In the genomic region with DNA sequence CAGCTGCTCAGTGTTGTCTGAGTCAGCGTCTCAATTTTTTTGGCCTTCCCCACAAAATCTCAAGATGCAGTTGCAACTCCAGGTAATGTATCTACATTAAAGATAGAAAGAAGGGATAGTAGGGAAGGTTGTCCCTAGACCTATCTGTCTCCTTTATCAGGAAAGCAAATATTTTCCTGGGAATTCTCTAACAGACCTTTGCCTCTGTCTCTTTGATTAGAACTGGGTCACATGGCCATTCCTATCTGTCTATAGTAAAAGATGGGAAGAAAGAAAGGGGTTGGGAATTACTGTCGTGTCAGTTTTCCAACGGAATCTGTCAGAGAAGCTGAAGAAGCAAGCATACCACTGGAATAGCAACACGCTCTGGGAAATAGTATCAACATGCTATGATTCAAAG, we compare ENCODE assay signal across 18 cellular contexts.
"Had no signal": no experiment of that assay in that cellular context is flagged by ENCODE, and none has a peak within 500 bp of the region (broad histone marks: within the 10 kb centered on the region; RNA-seq: fewer than 3 reads in every experiment).

No MANE protein-coding gene starts in this region.

- H3K4me3 Mint-ChIP-seq: dendritic cell treated with granulocyte-macrophage colony-stimulating factor and Interleukin-4, amounts not matched to agents 40 ng/mL and 50 ng/mL, for 4 days; effector memory CD8-positive, alpha-beta T cell; mesothelial cell of epicardium; naive B cell; naive thymus-derived CD8-positive, alpha-beta T cell had no signal

- H3K4me1 Mint-ChIP-seq: naive B cell; naive thymus-derived CD8-positive, alpha-beta T cell had no signal

- H3K27me3 Mint-ChIP-seq: dendritic cell treated with granulocyte-macrophage colony-stimulating factor and Interleukin-4, amounts not matched to agents 40 ng/mL and 50 ng/mL, for 4 days had no signal

- H3K27ac Mint-ChIP-seq: dendritic cell treated with granulocyte-macrophage colony-stimulating factor and Interleukin-4, amounts not matched to agents 40 ng/mL and 50 ng/mL, for 4 days; effector memory CD8-positive, alpha-beta T cell; mesothelial cell of epicardium; naive B cell; naive thymus-derived CD8-positive, alpha-beta T cell had no signal

- H3K9me3 ChIP-seq: colonic mucosa, esophagus muscularis mucosa, gastroesophageal sphincter, heart left ventricle, left ventricle myocardium inferior, lower lobe of right lung, mucosa of descending colon had no signal

- DNase-seq: colonic mucosa; cortex of kidney; effector CD8-positive, alpha-beta T cell; effector memory CD8-positive, alpha-beta T cell; foreskin keratinocyte; heart left ventricle; hippocampal formation; left cardiac atrium; left ventricle myocardium inferior; lower lobe of right lung; mesenchymal stem cell; mucosa of descending colon; naive B cell; naive thymus-derived CD8-positive, alpha-beta T cell had no signal

- H3K4me3 ChIP-seq: colonic mucosa, esophagus muscularis mucosa, gastroesophageal sphincter, heart left ventricle, left ventricle myocardium inferior, lower lobe of right lung, mucosa of descending colon had no signal

- H3K36me3 Mint-ChIP-seq: mesothelial cell of epicardium; naive B cell; naive thymus-derived CD8-positive, alpha-beta T cell had no signal

- H3K4me1 ChIP-seq: colonic mucosa, esophagus muscularis mucosa, foreskin keratinocyte, gastroesophageal sphincter, heart left ventricle, left ventricle myocardium inferior, lower lobe of right lung had no signal

- H3K27me3 ChIP-seq: colonic mucosa, esophagus muscularis mucosa, foreskin keratinocyte, gastroesophageal sphincter, heart left ventricle had no signal

- H3K9me3 Mint-ChIP-seq: dendritic cell treated with granulocyte-macrophage colony-stimulating factor and Interleukin-4, amounts not matched to agents 40 ng/mL and 50 ng/mL, for 4 days; effector memory CD8-positive, alpha-beta T cell; mesothelial cell of epicardium; naive B cell; naive thymus-derived CD8-positive, alpha-beta T cell had no signal

- ATAC-seq: effector memory CD8-positive, alpha-beta T cell; foreskin keratinocyte; gastroesophageal sphincter; heart left ventricle; left cardiac atrium; lower lobe of right lung; mucosa of descending colon; naive thymus-derived CD8-positive, alpha-beta T cell had no signal

- H3K27ac ChIP-seq: colonic mucosa, esophagus muscularis mucosa, foreskin keratinocyte, gastroesophageal sphincter, heart left ventricle, left ventricle myocardium inferior, lower lobe of right lung had no signal

- H3K36me3 ChIP-seq: colonic mucosa, esophagus muscularis mucosa, gastroesophageal sphincter, heart left ventricle, left ventricle myocardium inferior, lower lobe of right lung had no signal
